ENCODE assay signal across 9 cellular contexts in genomic region chr13:75647126-75647784, GRCh38. TPM values are rescaled to one million over a fixed set of nuclear protein-coding genes. Genes with fewer than 3 reads are reported as not detected.
DNase-seq lines count a peak whose midpoint lies in the region; ATAC-seq and TF ChIP-seq lines count a peak whose summit lies in the region.
"Had no signal": no experiment of that assay in that cellular context is flagged by ENCODE, and none has a peak within 500 bp of the region (broad histone marks: within the 10 kb centered on the region; RNA-seq: fewer than 3 reads in every experiment).

No MANE protein-coding gene starts in this region.

- DNase-seq in epithelial cell of proximal tubule (ENCODE audit: low read depth) = peak; percentile 67
- DNase-seq in DMS53 (lab: John Stamatoyannopoulos, UW) = no peak
- DNase-seq in Right ventricle myocardium inferior (ENCODE audit: missing footprints) = no peak
- DNase-seq in endothelial cell (ENCODE audit: low spot score) = no peak
- DNase-seq in effector CD4-positive, alpha-beta T cell = no peak

- TF ChIP-seq CTCF in epithelial cell of proximal tubule (conservative IDR thresholded peaks at IDR 0.05; ENCODE audit: low read depth, low read length) (no peak), endothelial cell (IDR thresholded peaks at IDR 0.05; ENCODE audit: unreplicated experiment) (no peak)

- H3K27me3 Mint-ChIP-seq in endothelial cell (ENCODE audit: unreplicated experiment) = peaks cover 1% of the 10 kb centered on the region

- intact Hi-C loops in Right ventricle myocardium inferior (cut with DNase I) = no loop called here

- H3K4me1 Mint-ChIP-seq in endothelial cell (ENCODE audit: unreplicated experiment) = no peaks in the 10 kb centered on the region

- no peak overlapping the region for H3K27ac Mint-ChIP-seq in endothelial cell (ENCODE audit: unreplicated experiment)

- H3K4me3 Mint-ChIP-seq in endothelial cell (ENCODE audit: unreplicated experiment) = no peak overlapping the region

- no peak overlapping the region for H3K4me3 ChIP-seq in epithelial cell of proximal tubule (ENCODE audit: low read depth, low read length)
- H3K4me3 ChIP-seq: HAP-1 had no signal

- no peaks in the 10 kb centered on the region for H3K9me3 Mint-ChIP-seq in endothelial cell (ENCODE audit: unreplicated experiment)

- ATAC-seq in GM18502 (IDR thresholded peaks at IDR 0.05; ENCODE audit: poor library complexity, unreplicated experiment) (peak; percentile 87), GM21390 (IDR thresholded peaks at IDR 0.05; ENCODE audit: unreplicated experiment) (peak; percentile 74), HG03097 (IDR thresholded peaks at IDR 0.05; ENCODE audit: low FRiP score, unreplicated experiment) (peak; percentile 52), Right ventricle myocardium inferior (no peak)

- H3K36me3 Mint-ChIP-seq in endothelial cell (ENCODE audit: low read depth, unreplicated experiment) = no peaks in the 10 kb centered on the region

RNA-seq across cellular contexts. Expression of gene LMO7, which starts 11.1 kb away (rescaled TPM):
- total RNA-seq in epithelial cell of proximal tubule (36.0 and 46.9 TPM in 2 replicates), Right ventricle myocardium inferior (392 TPM), endothelial cell (ENCODE audit: unreplicated experiment) (5.7 TPM)
